In genomic region chr10:99827906-99828305, GRCh38 we compare ENCODE assay signal across 27 cellular contexts.
DNase-seq lines count a peak whose midpoint lies in the region; ATAC-seq and TF ChIP-seq lines count a peak whose summit lies in the region.
"Had no signal": no experiment of that assay in that cellular context is flagged by ENCODE, and none has a peak within 500 bp of the region (broad histone marks: within the 10 kb centered on the region; RNA-seq: fewer than 3 reads in every experiment).

No MANE protein-coding gene starts in this region.

- DNase-seq in ELR (ENCODE audit: low read depth) (peak; percentile 72), cardiac fibroblast (ENCODE audit: low read depth in 2 of 2) (peak; percentile 44), hepatic stellate cell (ENCODE audit: low spot score) (peak; percentile 28)
- DNase-seq in stimulated activated CD4-positive, alpha-beta T cell treated with anti-CD3 and anti-CD28 coated beads, Interleukin-4, amount 100 ng/mL, for 24 hours = no peak
- DNase-seq: ACHN; activated CD4-positive, alpha-beta T cell treated with anti-CD3 and anti-CD28 coated beads, Interleukin-2, amount 50 U/mL, for 48 hours; amygdala; erythroblast; mammary epithelial cell; NCI-H1436; NCI-H2081; NCI-H2227 treated with DMSO at 0.1 percent for 48 hours; NCI-H526 treated with DMSO at 0.1 percent for 48 hours; stimulated activated CD4-positive, alpha-beta T cell treated with anti-CD3 and anti-CD28 coated beads, Interleukin-15, amount 100 ng/mL, for 24 hours; stimulated activated naive CD4-positive, alpha-beta T cell; upper lobe of left lung had no signal

- H3K4me3 ChIP-seq in cardiac fibroblast (replicated peaks in 1 of 2; ENCODE audit: low read depth in 2 of 2, low read length in 2 of 2) = no peak overlapping the region
- H3K4me3 ChIP-seq: BLaER1, cardiac muscle cell, coronary artery, GM23338, suprapubic skin, upper lobe of left lung had no signal

- ATAC-seq in SK-N-SH treated with all-trans-retinoic acid at 6 μM for 48 hours = peak; percentile 53; the same call in 2 of the 3 replicates
- ATAC-seq in GM21367 (IDR thresholded peaks at IDR 0.05; ENCODE audit: unreplicated experiment) = no peak
- ATAC-seq in HG02870 (IDR thresholded peaks at IDR 0.05; ENCODE audit: unreplicated experiment) = no peak
- no peak for ATAC-seq in HG02970 (IDR thresholded peaks at IDR 0.05; ENCODE audit: low FRiP score, unreplicated experiment)
- ATAC-seq: activated CD4-positive, CD25-positive, alpha-beta regulatory T cell treated with anti-CD3 and anti-CD28 coated beads, Interleukin-2, amount 50 U/mL, for 24 hours; GM23338; Right ventricle myocardium inferior had no signal

- no peak for TF ChIP-seq CTCF in cardiac fibroblast (IDR thresholded peaks at IDR 0.05; ENCODE audit: low read depth, low read length)

TF ChIP-seq in SK-N-SH treated with all-trans-retinoic acid at 6 μM for 48 hours, 23 proteins besides CTCF, POLR2A, EP300 and RAD21:
- TF ChIP-seq, protein P1, sequence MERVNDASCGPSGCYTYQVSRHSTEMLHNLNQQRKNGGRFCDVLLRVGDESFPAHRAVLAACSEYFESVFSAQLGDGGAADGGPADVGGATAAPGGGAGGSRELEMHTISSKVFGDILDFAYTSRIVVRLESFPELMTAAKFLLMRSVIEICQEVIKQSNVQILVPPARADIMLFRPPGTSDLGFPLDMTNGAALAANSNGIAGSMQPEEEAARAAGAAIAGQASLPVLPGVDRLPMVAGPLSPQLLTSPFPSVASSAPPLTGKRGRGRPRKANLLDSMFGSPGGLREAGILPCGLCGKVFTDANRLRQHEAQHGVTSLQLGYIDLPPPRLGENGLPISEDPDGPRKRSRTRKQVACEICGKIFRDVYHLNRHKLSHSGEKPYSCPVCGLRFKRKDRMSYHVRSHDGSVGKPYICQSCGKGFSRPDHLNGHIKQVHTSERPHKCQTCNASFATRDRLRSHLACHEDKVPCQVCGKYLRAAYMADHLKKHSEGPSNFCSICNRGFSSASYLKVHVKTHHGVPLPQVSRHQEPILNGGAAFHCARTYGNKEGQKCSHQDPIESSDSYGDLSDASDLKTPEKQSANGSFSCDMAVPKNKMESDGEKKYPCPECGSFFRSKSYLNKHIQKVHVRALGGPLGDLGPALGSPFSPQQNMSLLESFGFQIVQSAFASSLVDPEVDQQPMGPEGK (CRISPR knock-in tag; IDR thresholded peaks at IDR 0.05; ENCODE audit: borderline replicate concordance) = no peak
- TF ChIP-seq ISL1 (CRISPR knock-in tag; IDR thresholded peaks at IDR 0.05) = no peak
- TF ChIP-seq, protein P2, sequence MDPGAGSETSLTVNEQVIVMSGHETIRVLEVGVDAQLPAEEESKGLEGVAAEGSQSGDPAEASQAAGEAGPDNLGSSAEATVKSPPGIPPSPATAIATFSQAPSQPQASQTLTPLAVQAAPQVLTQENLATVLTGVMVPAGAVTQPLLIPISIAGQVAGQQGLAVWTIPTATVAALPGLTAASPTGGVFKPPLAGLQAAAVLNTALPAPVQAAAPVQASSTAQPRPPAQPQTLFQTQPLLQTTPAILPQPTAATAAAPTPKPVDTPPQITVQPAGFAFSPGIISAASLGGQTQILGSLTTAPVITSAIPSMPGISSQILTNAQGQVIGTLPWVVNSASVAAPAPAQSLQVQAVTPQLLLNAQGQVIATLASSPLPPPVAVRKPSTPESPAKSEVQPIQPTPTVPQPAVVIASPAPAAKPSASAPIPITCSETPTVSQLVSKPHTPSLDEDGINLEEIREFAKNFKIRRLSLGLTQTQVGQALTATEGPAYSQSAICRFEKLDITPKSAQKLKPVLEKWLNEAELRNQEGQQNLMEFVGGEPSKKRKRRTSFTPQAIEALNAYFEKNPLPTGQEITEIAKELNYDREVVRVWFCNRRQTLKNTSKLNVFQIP (CRISPR knock-in tag; IDR thresholded peaks at IDR 0.05; ENCODE audit: borderline replicate concordance, low read depth) = no peak
- TF ChIP-seq ESRRG (CRISPR knock-in tag; IDR thresholded peaks at IDR 0.05) = no peak
- no peak for TF ChIP-seq CREB5 (CRISPR knock-in tag; IDR thresholded peaks at IDR 0.05; ENCODE audit: low read depth)
- TF ChIP-seq ZNF70 (CRISPR knock-in tag; IDR thresholded peaks at IDR 0.05) = no peak
- TF ChIP-seq, protein P3, sequence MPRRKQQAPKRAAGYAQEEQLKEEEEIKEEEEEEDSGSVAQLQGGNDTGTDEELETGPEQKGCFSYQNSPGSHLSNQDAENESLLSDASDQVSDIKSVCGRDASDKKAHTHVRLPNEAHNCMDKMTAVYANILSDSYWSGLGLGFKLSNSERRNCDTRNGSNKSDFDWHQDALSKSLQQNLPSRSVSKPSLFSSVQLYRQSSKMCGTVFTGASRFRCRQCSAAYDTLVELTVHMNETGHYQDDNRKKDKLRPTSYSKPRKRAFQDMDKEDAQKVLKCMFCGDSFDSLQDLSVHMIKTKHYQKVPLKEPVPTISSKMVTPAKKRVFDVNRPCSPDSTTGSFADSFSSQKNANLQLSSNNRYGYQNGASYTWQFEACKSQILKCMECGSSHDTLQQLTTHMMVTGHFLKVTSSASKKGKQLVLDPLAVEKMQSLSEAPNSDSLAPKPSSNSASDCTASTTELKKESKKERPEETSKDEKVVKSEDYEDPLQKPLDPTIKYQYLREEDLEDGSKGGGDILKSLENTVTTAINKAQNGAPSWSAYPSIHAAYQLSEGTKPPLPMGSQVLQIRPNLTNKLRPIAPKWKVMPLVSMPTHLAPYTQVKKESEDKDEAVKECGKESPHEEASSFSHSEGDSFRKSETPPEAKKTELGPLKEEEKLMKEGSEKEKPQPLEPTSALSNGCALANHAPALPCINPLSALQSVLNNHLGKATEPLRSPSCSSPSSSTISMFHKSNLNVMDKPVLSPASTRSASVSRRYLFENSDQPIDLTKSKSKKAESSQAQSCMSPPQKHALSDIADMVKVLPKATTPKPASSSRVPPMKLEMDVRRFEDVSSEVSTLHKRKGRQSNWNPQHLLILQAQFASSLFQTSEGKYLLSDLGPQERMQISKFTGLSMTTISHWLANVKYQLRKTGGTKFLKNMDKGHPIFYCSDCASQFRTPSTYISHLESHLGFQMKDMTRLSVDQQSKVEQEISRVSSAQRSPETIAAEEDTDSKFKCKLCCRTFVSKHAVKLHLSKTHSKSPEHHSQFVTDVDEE (CRISPR knock-in tag; IDR thresholded peaks at IDR 0.05) = no peak
- no peak for TF ChIP-seq TCF4 (CRISPR knock-in tag; IDR thresholded peaks at IDR 0.05; ENCODE audit: borderline replicate concordance)
- no peak for TF ChIP-seq GLIS3 (CRISPR knock-in tag; IDR thresholded peaks at IDR 0.05)
- no peak for TF ChIP-seq RARB (CRISPR knock-in tag; IDR thresholded peaks at IDR 0.05)
- no peak for TF ChIP-seq ZNF565 (CRISPR knock-in tag; conservative IDR thresholded peaks at IDR 0.05; ENCODE audit: low read depth)
